8 cellular contexts compared by ENCODE assay signal in the genomic region with DNA sequence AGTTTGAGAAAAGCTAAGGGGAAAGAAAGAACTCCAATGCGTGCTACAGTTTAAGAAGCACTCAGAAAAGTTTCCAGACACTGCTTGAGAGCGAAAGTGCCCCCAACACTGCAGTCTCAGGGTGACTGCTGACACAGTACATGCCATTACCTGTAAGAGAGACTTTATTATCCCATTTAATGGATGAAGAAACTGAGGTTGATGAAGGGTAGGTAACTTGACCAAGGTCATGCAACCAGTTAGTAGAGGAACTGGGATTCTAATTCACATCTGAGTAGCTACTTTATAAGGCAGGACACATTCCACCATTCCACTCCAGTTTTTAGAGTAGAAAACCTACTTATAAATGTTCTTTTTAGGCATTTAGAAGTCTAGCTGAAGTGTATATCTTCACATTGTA.
"Had no signal": no experiment of that assay in that cellular context is flagged by ENCODE, and none has a peak within 500 bp of the region (broad histone marks: within the 10 kb centered on the region; RNA-seq: fewer than 3 reads in every experiment).

No MANE protein-coding gene starts in this region.

- DNase-seq: GDM1, GF-D8 had no signal

- ATAC-seq: GM12878 had no signal

- FAIRE-seq: G401.6, GM12878, GM12891, GM12892, GM18507, GM19239 had no signal

- H3K4me3 ChIP-seq: GM12878 had no signal
